2 cellular contexts compared by ENCODE assay signal in the genomic region with DNA sequence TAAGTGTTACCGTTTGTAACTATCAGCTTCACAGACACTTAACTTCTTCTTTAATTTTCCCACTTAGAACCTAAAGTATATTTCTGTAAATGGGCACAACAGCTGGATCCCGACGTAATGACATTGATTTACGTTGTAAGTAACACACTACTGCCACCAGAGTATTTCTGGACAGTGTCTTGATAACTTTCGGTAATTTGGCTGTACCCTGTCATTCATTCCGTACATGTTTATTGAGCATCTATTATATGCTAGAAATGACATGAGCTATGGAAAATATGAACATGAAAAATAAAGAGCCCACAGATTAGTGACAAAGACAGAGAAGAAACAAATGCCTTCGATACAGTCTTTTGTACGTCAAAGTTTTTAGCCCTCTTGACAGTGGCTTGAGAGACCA.
TF ChIP-seq lines count a peak whose summit lies in the region.

No MANE protein-coding gene starts in this region.

TF ChIP-seq in A549, 52 proteins besides CTCF, POLR2A, EP300 and RAD21 (continued from another document):
- TF ChIP-seq POLR2AphosphoS2 (conservative IDR thresholded peaks at IDR 0.05; ENCODE audit: low read length) (no peak), HEYL (CRISPR knock-in tag; IDR thresholded peaks at IDR 0.05) (no peak), TFCP2L1 (CRISPR knock-in tag; IDR thresholded peaks at IDR 0.05) (no peak), NPAS2 (CRISPR knock-in tag; IDR thresholded peaks at IDR 0.05; ENCODE audit: borderline replicate concordance) (no peak), HOXB13 (CRISPR knock-in tag; IDR thresholded peaks at IDR 0.05; ENCODE audit: low read depth) (no peak), HDAC2 (IDR thresholded peaks at IDR 0.05) (no peak), ZNF302 (CRISPR knock-in tag; IDR thresholded peaks at IDR 0.05) (no peak), JUNB (IDR thresholded peaks at IDR 0.05) (no peak), CHD2 (IDR thresholded peaks at IDR 0.05; ENCODE audit: low read length, partially characterized antibody) (no peak)
- TF ChIP-seq, protein P1, sequence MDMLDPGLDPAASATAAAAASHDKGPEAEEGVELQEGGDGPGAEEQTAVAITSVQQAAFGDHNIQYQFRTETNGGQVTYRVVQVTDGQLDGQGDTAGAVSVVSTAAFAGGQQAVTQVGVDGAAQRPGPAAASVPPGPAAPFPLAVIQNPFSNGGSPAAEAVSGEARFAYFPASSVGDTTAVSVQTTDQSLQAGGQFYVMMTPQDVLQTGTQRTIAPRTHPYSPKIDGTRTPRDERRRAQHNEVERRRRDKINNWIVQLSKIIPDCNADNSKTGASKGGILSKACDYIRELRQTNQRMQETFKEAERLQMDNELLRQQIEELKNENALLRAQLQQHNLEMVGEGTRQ (IDR thresholded peaks at IDR 0.05), result no peak

TF ChIP-seq in HEK293, 187 proteins besides CTCF, POLR2A, EP300 and RAD21 (continued from another document):
- TF ChIP-seq, protein P2, sequence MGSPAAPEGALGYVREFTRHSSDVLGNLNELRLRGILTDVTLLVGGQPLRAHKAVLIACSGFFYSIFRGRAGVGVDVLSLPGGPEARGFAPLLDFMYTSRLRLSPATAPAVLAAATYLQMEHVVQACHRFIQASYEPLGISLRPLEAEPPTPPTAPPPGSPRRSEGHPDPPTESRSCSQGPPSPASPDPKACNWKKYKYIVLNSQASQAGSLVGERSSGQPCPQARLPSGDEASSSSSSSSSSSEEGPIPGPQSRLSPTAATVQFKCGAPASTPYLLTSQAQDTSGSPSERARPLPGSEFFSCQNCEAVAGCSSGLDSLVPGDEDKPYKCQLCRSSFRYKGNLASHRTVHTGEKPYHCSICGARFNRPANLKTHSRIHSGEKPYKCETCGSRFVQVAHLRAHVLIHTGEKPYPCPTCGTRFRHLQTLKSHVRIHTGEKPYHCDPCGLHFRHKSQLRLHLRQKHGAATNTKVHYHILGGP (tag by site-specific recombination; IDR thresholded peaks at IDR 0.05), result no peak
- no peak for TF ChIP-seq ZNF10 (tag by site-specific recombination; IDR thresholded peaks at IDR 0.05)
